Comparison of ENCODE assay signal across 2 cellular contexts in the genomic region with DNA sequence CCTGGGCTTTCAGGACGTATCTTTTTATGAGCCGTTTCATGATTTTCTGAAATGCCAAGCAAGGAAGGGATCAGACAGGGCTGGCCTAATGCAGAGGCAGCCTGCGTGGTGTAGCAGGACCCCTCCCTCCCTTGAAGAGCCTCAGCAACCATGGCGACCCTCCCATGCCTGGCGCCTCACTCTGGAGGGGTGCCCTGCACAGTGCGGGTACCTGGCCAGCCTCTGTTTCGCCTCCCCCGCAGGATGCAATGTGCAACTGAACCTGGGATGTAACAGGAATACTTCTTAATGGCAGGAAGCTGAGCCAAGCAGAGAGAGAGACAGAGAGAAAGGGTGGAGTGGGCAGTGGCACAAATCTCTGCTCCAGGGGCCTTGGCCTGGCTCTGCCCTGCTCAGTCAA.
TF ChIP-seq lines count a peak whose summit lies in the region.

No MANE protein-coding gene starts in this region.

TF ChIP-seq in GM23338, 12 proteins besides CTCF, POLR2A, EP300 and RAD21:
- TF ChIP-seq JUNB (IDR thresholded peaks at IDR 0.05; ENCODE audit: unreplicated experiment), result no peak
- TF ChIP-seq EZH2phosphoT487 (IDR thresholded peaks at IDR 0.05; ENCODE audit: unreplicated experiment), result no peak
- TF ChIP-seq ZNF331 (CRISPR knock-in tag; IDR thresholded peaks at IDR 0.05; ENCODE audit: low read depth), result no peak
- no peak for TF ChIP-seq CREB1 (CRISPR knock-in tag; IDR thresholded peaks at IDR 0.05; ENCODE audit: low read depth)
- TF ChIP-seq, protein P1, sequence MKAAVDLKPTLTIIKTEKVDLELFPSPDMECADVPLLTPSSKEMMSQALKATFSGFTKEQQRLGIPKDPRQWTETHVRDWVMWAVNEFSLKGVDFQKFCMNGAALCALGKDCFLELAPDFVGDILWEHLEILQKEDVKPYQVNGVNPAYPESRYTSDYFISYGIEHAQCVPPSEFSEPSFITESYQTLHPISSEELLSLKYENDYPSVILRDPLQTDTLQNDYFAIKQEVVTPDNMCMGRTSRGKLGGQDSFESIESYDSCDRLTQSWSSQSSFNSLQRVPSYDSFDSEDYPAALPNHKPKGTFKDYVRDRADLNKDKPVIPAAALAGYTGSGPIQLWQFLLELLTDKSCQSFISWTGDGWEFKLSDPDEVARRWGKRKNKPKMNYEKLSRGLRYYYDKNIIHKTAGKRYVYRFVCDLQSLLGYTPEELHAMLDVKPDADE (IDR thresholded peaks at IDR 0.05), result no peak
- TF ChIP-seq POLR2AphosphoS5 (IDR thresholded peaks at IDR 0.05; ENCODE audit: low read depth), result no peak
- no peak for TF ChIP-seq NANOG (IDR thresholded peaks at IDR 0.05; ENCODE audit: borderline replicate concordance)
- TF ChIP-seq, protein P2, sequence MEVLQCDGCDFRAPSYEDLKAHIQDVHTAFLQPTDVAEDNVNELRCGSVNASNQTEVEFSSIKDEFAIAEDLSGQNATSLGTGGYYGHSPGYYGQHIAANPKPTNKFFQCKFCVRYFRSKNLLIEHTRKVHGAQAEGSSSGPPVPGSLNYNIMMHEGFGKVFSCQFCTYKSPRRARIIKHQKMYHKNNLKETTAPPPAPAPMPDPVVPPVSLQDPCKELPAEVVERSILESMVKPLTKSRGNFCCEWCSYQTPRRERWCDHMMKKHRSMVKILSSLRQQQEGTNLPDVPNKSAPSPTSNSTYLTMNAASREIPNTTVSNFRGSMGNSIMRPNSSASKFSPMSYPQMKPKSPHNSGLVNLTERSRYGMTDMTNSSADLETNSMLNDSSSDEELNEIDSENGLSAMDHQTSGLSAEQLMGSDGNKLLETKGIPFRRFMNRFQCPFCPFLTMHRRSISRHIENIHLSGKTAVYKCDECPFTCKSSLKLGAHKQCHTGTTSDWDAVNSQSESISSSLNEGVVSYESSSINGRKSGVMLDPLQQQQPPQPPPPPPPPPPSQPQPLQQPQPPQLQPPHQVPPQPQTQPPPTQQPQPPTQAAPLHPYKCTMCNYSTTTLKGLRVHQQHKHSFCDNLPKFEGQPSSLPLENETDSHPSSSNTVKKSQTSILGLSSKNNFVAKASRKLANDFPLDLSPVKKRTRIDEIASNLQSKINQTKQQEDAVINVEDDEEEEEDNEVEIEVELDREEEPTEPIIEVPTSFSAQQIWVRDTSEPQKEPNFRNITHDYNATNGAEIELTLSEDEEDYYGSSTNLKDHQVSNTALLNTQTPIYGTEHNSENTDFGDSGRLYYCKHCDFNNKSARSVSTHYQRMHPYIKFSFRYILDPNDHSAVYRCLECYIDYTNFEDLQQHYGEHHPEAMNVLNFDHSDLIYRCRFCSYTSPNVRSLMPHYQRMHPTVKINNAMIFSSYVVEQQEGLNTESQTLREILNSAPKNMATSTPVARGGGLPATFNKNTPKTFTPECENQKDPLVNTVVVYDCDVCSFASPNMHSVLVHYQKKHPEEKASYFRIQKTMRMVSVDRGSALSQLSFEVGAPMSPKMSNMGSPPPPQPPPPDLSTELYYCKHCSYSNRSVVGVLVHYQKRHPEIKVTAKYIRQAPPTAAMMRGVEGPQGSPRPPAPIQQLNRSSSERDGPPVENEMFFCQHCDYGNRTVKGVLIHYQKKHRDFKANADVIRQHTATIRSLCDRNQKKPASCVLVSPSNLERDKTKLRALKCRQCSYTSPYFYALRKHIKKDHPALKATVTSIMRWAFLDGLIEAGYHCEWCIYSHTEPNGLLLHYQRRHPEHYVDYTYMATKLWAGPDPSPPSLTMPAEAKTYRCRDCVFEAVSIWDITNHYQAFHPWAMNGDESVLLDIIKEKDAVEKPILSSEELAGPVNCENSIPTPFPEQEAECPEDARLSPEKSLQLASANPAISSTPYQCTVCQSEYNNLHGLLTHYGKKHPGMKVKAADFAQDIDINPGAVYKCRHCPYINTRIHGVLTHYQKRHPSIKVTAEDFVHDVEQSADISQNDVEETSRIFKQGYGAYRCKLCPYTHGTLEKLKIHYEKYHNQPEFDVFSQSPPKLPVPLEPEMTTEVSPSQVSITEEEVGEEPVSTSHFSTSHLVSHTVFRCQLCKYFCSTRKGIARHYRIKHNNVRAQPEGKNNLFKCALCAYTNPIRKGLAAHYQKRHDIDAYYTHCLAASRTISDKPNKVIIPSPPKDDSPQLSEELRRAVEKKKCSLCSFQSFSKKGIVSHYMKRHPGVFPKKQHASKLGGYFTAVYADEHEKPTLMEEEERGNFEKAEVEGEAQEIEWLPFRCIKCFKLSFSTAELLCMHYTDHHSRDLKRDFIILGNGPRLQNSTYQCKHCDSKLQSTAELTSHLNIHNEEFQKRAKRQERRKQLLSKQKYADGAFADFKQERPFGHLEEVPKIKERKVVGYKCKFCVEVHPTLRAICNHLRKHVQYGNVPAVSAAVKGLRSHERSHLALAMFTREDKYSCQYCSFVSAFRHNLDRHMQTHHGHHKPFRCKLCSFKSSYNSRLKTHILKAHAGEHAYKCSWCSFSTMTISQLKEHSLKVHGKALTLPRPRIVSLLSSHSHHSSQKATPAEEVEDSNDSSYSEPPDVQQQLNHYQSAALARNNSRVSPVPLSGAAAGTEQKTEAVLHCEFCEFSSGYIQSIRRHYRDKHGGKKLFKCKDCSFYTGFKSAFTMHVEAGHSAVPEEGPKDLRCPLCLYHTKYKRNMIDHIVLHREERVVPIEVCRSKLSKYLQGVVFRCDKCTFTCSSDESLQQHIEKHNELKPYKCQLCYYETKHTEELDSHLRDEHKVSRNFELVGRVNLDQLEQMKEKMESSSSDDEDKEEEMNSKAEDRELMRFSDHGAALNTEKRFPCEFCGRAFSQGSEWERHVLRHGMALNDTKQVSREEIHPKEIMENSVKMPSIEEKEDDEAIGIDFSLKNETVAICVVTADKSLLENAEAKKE (CRISPR knock-in tag; IDR thresholded peaks at IDR 0.05), result no peak
- TF ChIP-seq, protein P3, sequence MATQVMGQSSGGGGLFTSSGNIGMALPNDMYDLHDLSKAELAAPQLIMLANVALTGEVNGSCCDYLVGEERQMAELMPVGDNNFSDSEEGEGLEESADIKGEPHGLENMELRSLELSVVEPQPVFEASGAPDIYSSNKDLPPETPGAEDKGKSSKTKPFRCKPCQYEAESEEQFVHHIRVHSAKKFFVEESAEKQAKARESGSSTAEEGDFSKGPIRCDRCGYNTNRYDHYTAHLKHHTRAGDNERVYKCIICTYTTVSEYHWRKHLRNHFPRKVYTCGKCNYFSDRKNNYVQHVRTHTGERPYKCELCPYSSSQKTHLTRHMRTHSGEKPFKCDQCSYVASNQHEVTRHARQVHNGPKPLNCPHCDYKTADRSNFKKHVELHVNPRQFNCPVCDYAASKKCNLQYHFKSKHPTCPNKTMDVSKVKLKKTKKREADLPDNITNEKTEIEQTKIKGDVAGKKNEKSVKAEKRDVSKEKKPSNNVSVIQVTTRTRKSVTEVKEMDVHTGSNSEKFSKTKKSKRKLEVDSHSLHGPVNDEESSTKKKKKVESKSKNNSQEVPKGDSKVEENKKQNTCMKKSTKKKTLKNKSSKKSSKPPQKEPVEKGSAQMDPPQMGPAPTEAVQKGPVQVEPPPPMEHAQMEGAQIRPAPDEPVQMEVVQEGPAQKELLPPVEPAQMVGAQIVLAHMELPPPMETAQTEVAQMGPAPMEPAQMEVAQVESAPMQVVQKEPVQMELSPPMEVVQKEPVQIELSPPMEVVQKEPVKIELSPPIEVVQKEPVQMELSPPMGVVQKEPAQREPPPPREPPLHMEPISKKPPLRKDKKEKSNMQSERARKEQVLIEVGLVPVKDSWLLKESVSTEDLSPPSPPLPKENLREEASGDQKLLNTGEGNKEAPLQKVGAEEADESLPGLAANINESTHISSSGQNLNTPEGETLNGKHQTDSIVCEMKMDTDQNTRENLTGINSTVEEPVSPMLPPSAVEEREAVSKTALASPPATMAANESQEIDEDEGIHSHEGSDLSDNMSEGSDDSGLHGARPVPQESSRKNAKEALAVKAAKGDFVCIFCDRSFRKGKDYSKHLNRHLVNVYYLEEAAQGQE (IDR thresholded peaks at IDR 0.05; ENCODE audit: unreplicated experiment), result no peak
- no peak for TF ChIP-seq STAT1 (IDR thresholded peaks at IDR 0.05; ENCODE audit: unreplicated experiment)

TF ChIP-seq in H1, 55 proteins besides CTCF, POLR2A, EP300 and RAD21:
- TF ChIP-seq, protein P4, sequence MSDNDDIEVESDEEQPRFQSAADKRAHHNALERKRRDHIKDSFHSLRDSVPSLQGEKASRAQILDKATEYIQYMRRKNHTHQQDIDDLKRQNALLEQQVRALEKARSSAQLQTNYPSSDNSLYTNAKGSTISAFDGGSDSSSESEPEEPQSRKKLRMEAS (IDR thresholded peaks at IDR 0.05), result no peak
- TF ChIP-seq TEAD4 (IDR thresholded peaks at IDR 0.05; ENCODE audit: low read depth, low read length), result 0 out of 2 replicates have a peak, but pooled peaks have one; percentile 24
TF ChIP-seq in H1: peak in this region for 1.
